In the genomic region with DNA sequence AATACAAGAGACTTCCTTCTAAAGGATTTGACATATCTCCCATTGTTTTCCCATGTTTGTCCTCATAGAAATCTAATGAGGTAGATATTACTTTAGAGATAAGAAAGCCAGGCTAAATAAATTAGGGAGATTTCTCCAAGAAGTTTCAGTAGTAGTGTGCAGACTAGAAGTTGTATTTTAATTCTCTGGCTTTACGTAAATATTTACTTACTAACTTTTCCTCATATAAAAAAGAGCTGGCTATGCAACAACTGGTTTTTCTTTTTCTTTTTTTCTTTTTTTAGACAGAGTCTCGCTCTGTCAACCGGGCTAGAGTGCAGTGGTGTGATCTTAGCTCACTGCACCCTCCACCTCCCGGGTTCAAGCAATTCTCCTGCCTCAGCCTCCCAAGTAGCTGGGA, we compare ENCODE assay signal across 19 cellular contexts.
DNase-seq lines count a peak whose midpoint lies in the region; ATAC-seq and TF ChIP-seq lines count a peak whose summit lies in the region.
"Had no signal": no experiment of that assay in that cellular context is flagged by ENCODE, and none has a peak within 500 bp of the region (broad histone marks: within the 10 kb centered on the region; RNA-seq: fewer than 3 reads in every experiment).

No MANE protein-coding gene starts in this region.

- CTCF ChIA-PET in CD4-positive, alpha-beta T cell (lab: Charles Lee): no interaction called here

- H3K4me1 Mint-ChIP-seq in CD4-positive, alpha-beta T cell (ENCODE audit: low read depth): peaks cover 25% of the 10 kb centered on the region
- H3K4me1 Mint-ChIP-seq in IgD-negative memory B cell: peaks cover 17 to 32% (median 21%) of the 10 kb centered on the region in 3 donors
- H3K4me1 Mint-ChIP-seq: mesothelial cell of epicardium had no signal

- no peak for DNase-seq in CD4-positive, alpha-beta T cell
- no peak for DNase-seq in prostate gland (ENCODE audit: low spot score)
- DNase-seq in upper lobe of left lung: no peak
- no peak for DNase-seq in T-helper 2 cell
- no peak for DNase-seq in HUDEP-2 (lab: John Stamatoyannopoulos, UW; ENCODE audit: unreplicated experiment in 76 of 76)
- DNase-seq: activated CD4-positive, alpha-beta T cell treated with anti-CD3 and anti-CD28 coated beads, Interleukin-2, amount 10 ng/mL, durations not matched to agents 7 days and 5 days; activated T-cell treated with anti-CD3 and anti-CD28 coated beads, Interleukin-2, amount 50 U/mL, for 1 hour; NCI-H1105; NCI-H2107; NCI-H524 treated with DMSO at 0.1 percent for 48 hours; stimulated activated CD8-positive, alpha-beta memory T cell treated with anti-CD3 and anti-CD28 coated beads, Interleukin-4, amount 100 ng/mL, for 48 hours; SW 1271 had no signal

- H3K4me3 ChIP-seq in prostate gland (no peak overlapping the region), upper lobe of left lung (no peak overlapping the region)
- H3K4me3 ChIP-seq: tibial nerve had no signal

- WGBS in prostate gland: 55% methylated on average over 4 of the region's 4 CpGs
- WGBS in upper lobe of left lung, 2 donors: 68 to 73% methylated on average over 4 of the region's 4 CpGs

- no peaks in the 10 kb centered on the region for H3K4me1 ChIP-seq in prostate gland (replicated peaks)
- H3K4me1 ChIP-seq in upper lobe of left lung: peaks cover 0 to 6% (median 0%) of the 10 kb centered on the region in 4 donors
- H3K4me1 ChIP-seq: tibial nerve had no signal

- H3K27me3 Mint-ChIP-seq in CD4-positive, alpha-beta T cell: no peaks in the 10 kb centered on the region
- H3K27me3 Mint-ChIP-seq in IgD-negative memory B cell: no peaks in the 10 kb centered on the region
- H3K27me3 Mint-ChIP-seq: activated CD4-positive, alpha-beta T cell treated with anti-CD3 and anti-CD28 coated beads, Interleukin-2, amount 10 ng/mL, durations not matched to agents 7 days and 5 days had no signal

- H3K9me3 ChIP-seq in CD4-positive, alpha-beta T cell (ENCODE audit: control insufficient read depth, low read length): no peaks in the 10 kb centered on the region
- H3K9me3 ChIP-seq in prostate gland (no peaks in the 10 kb centered on the region), upper lobe of left lung (no peaks in the 10 kb centered on the region)

- H3K27me3 ChIP-seq in CD4-positive, alpha-beta T cell (ENCODE audit: control insufficient read depth, insufficient read depth, low read length): no peaks in the 10 kb centered on the region
- H3K27me3 ChIP-seq in prostate gland (replicated peaks; ENCODE audit: insufficient read depth) (no peaks in the 10 kb centered on the region), upper lobe of left lung (no peaks in the 10 kb centered on the region)
- H3K27me3 ChIP-seq: tibial nerve had no signal

- TF ChIP-seq POLR2A in prostate gland (IDR thresholded peaks at IDR 0.05): no peak
- TF ChIP-seq POLR2A in upper lobe of left lung (IDR thresholded peaks at IDR 0.05): no peak

- H3K27ac Mint-ChIP-seq in CD4-positive, alpha-beta T cell: peak overlapping the region; percentile 77
- peak overlapping the region in 2 of 3 donors; percentile 65 to 75 for H3K27ac Mint-ChIP-seq in IgD-negative memory B cell
- H3K27ac Mint-ChIP-seq: mesothelial cell of epicardium had no signal

- ATAC-seq in CD4-positive, alpha-beta T cell (ENCODE audit: poor library complexity): no peak
- ATAC-seq in upper lobe of left lung (ENCODE audit: low FRiP score in 2 of 2) (no peak), HG02970 (IDR thresholded peaks at IDR 0.05; ENCODE audit: low FRiP score, unreplicated experiment) (no peak)
- ATAC-seq: left lobe of liver, Right ventricle myocardium inferior had no signal

- H3K4me3 Mint-ChIP-seq in CD4-positive, alpha-beta T cell: no peak overlapping the region
- peak overlapping the region in 1 of 4 donors; percentile 8 for H3K4me3 Mint-ChIP-seq in IgD-negative memory B cell
- H3K4me3 Mint-ChIP-seq: mesothelial cell of epicardium had no signal

- no peak overlapping the region for H3K27ac ChIP-seq in CD4-positive, alpha-beta T cell (ENCODE audit: low read depth, low read length)
- H3K27ac ChIP-seq in cingulate gyrus (ENCODE audit: low read depth, low read length) (peak overlapping the region; percentile 25), prostate gland (peak overlapping the region; percentile 27 to 51), upper lobe of left lung (no peak overlapping the region)

- no peak for TF ChIP-seq EP300 in upper lobe of left lung (IDR thresholded peaks at IDR 0.05)

- intact Hi-C loops in CD4-positive, alpha-beta T cell (cut with DNase I, micrococcal nuclease): no loop called here
- intact Hi-C loops in prostate gland (cut with DNase I): no loop called here

- no peak for TF ChIP-seq CTCF in CD4-positive, alpha-beta T cell (IDR thresholded peaks at IDR 0.05)
- TF ChIP-seq CTCF in prostate gland (IDR thresholded peaks at IDR 0.05): no peak
- TF ChIP-seq CTCF in upper lobe of left lung (IDR thresholded peaks at IDR 0.05): no peak

- H3K36me3 ChIP-seq in prostate gland (no peaks in the 10 kb centered on the region), upper lobe of left lung (peaks cover 0 to 11% (median 0%) of the 10 kb centered on the region in 4 donors)

- peaks cover 7% of the 10 kb centered on the region for H3K9me3 Mint-ChIP-seq in CD4-positive, alpha-beta T cell
- H3K9me3 Mint-ChIP-seq in IgD-negative memory B cell: peaks cover 0 to 9% (median 4%) of the 10 kb centered on the region in 3 donors
- H3K9me3 Mint-ChIP-seq: activated CD4-positive, alpha-beta T cell treated with anti-CD3 and anti-CD28 coated beads, Interleukin-2, amount 10 ng/mL, durations not matched to agents 7 days and 5 days had no signal

- peaks cover 62% of the 10 kb centered on the region for H3K36me3 Mint-ChIP-seq in CD4-positive, alpha-beta T cell (ENCODE audit: low read depth)
- H3K36me3 Mint-ChIP-seq in IgD-negative memory B cell: peaks cover 9% of the 10 kb centered on the region

- POLR2A ChIA-PET in CD4-positive, alpha-beta T cell (lab: Charles Lee): interaction anchor here (0.7 kb wide), 1 partner anchor 67 kb away, joined by 3 read pairs; no protein-coding TSS in a partner anchor

Comparison
In these comparisons a context has a peak if more than half of its experiments do, and no peak if none do; other contexts are left out.
1. H3K27ac ChIP-seq: peak in cingulate gyrus (single experiment) and prostate gland (2 of 2); none in CD4-positive, alpha-beta T cell (single experiment) and upper lobe of left lung (0 of 4).